Comparison of ENCODE assay signal across 28 cellular contexts in genomic region chr5:153905214-153905613, GRCh38.
DNase-seq lines count a peak whose midpoint lies in the region; ATAC-seq and TF ChIP-seq lines count a peak whose summit lies in the region.
"Had no signal": no experiment of that assay in that cellular context is flagged by ENCODE, and none has a peak within 500 bp of the region (broad histone marks: within the 10 kb centered on the region; RNA-seq: fewer than 3 reads in every experiment).

No MANE protein-coding gene starts in this region.

- H2BK15ac ChIP-seq in mesendoderm (replicated peaks; ENCODE audit: low read depth) = no peak overlapping the region

- no peaks in the 10 kb centered on the region for H3K9me3 ChIP-seq in breast epithelium
- no peaks in the 10 kb centered on the region for H3K9me3 ChIP-seq in MM.1S (replicated peaks; ENCODE audit: insufficient read depth, low read length)
- H3K9me3 ChIP-seq: MG63, ovary had no signal

- POLR2A ChIA-PET in MCF 10A (lab: Yijun Ruan, JAX) = no interaction called here

- H3K4me3 ChIP-seq in breast epithelium (no peak overlapping the region), astrocyte of the spinal cord (ENCODE audit: low read depth, low read length) (no peak overlapping the region), mesendoderm (ENCODE audit: low read length) (no peak overlapping the region), MM.1S (ENCODE audit: low read length) (no peak overlapping the region)
- H3K4me3 ChIP-seq: MG63, ovary, spleen had no signal

- no peak overlapping the region for H3K18ac ChIP-seq in mesendoderm (ENCODE audit: low read length)

- no peak overlapping the region for H3K9ac ChIP-seq in mesendoderm (ENCODE audit: low read length)
- no peak overlapping the region for H3K9ac ChIP-seq in MM.1S (ENCODE audit: low read length)

- DNase-seq in MCF 10A (ENCODE audit: unreplicated experiment) (no peak), breast epithelium (ENCODE audit: low spot score in 2 of 2) (no peak), astrocyte of the spinal cord (ENCODE audit: low read depth, low spot score) (no peak), mesendoderm (peak; percentile 45), NCI-H774 (lab: John Stamatoyannopoulos, UW) (no peak), MM.1S (no peak)
- DNase-seq in activated naive CD4-positive, alpha-beta T cell (lab: John Stamatoyannopoulos, UW) = no peak
- DNase-seq: ACHN; activated B cell treated with CpG ODN at 0.5 μM for 24 hours; activated CD4-positive, alpha-beta T cell treated with anti-CD3 and anti-CD28 coated beads, Interleukin-2, amount 50 U/mL, for 4 hours; activated CD8-positive, alpha-beta memory T cell treated with anti-CD3 and anti-CD28 coated beads, Interleukin-2, amount 50 U/mL, for 4 hours; aorta; C1 segment of cervical spinal cord; head of caudate nucleus; mammary epithelial cell; MG63; NCI-H2227 treated with DMSO at 0.1 percent for 48 hours; ovary; PC-3; Right ventricle myocardium superior; spleen; stimulated activated CD4-positive, alpha-beta T cell treated with anti-CD3 and anti-CD28 coated beads, Interleukin-4, amount 100 ng/mL, for 4 hours; stimulated activated naive CD4-positive, alpha-beta T cell; SW 1271 had no signal

- no peak overlapping the region for H3K4me3 Mint-ChIP-seq in MCF 10A (ENCODE audit: unreplicated experiment)
- H3K4me3 Mint-ChIP-seq: activated B cell treated with CpG ODN at 0.5 μM for 24 hours; activated T-helper 17 cell treated with anti-CD3 and anti-CD28 coated beads, Interleukin-2, amount 50 U/mL, for 72 hours; IgD-negative memory B cell had no signal

- H4K5ac ChIP-seq in mesendoderm (ENCODE audit: low read length) = no peak overlapping the region

- H2AFZ ChIP-seq in MM.1S (ENCODE audit: low read length) = no peak overlapping the region

- no peak overlapping the region for H3K27ac ChIP-seq in breast epithelium
- no peak overlapping the region for H3K27ac ChIP-seq in mesendoderm (ENCODE audit: low read depth, low read length)
- H3K27ac ChIP-seq in MM.1S (ENCODE audit: low read length) = no peak overlapping the region
- H3K27ac ChIP-seq: ovary, spleen had no signal

- intact Hi-C loops in MCF 10A (cut with micrococcal nuclease) (no loop called here), breast epithelium (cut with DNase I; ENCODE audit: low total_unique reads) (no loop called here)

- H3K56ac ChIP-seq in mesendoderm (ENCODE audit: low read length) = no peak overlapping the region

- no peaks in the 10 kb centered on the region for H3F3A ChIP-seq in MM.1S (ENCODE audit: insufficient read depth, low read length)

- TF ChIP-seq POLR2A in breast epithelium (IDR thresholded peaks at IDR 0.05) = no peak

- no peaks in the 10 kb centered on the region for H4K20me1 ChIP-seq in MM.1S (ENCODE audit: insufficient read depth, low read length)

- H2BK120ac ChIP-seq in mesendoderm (ENCODE audit: low read depth, low read length) = no peak overlapping the region

- no peak overlapping the region for H4K8ac ChIP-seq in mesendoderm (ENCODE audit: low read depth, low read length)

- H3K9me3 Mint-ChIP-seq in MCF 10A (ENCODE audit: unreplicated experiment) = no peaks in the 10 kb centered on the region
- H3K9me3 Mint-ChIP-seq: activated B cell treated with CpG ODN at 0.5 μM for 24 hours; activated naive CD4-positive, alpha-beta T cell treated with anti-CD3 and anti-CD28 coated beads, Interleukin-2, amount 50 U/mL, for 72 hours had no signal

- no peak overlapping the region for H3K23ac ChIP-seq in mesendoderm (ENCODE audit: low read length)

- H3K79me2 ChIP-seq in mesendoderm (ENCODE audit: control insufficient read depth, insufficient read depth, low read length) (no peaks in the 10 kb centered on the region), MM.1S (ENCODE audit: low read length) (no peaks in the 10 kb centered on the region)

- H3K27ac Mint-ChIP-seq in MCF 10A (ENCODE audit: low read depth, unreplicated experiment) = no peak overlapping the region
- H3K27ac Mint-ChIP-seq: activated B cell treated with CpG ODN at 0.5 μM for 24 hours; activated naive CD4-positive, alpha-beta T cell treated with anti-CD3 and anti-CD28 coated beads, Interleukin-2, amount 50 U/mL, for 72 hours; activated T-helper 17 cell treated with anti-CD3 and anti-CD28 coated beads, Interleukin-2, amount 50 U/mL, for 72 hours; IgD-negative memory B cell had no signal

- no peaks in the 10 kb centered on the region for H3K79me1 ChIP-seq in mesendoderm (ENCODE audit: low read length)

- peaks cover 23% of the 10 kb centered on the region for H3K4me1 Mint-ChIP-seq in MCF 10A (ENCODE audit: insufficient read depth, unreplicated experiment)
- H3K4me1 Mint-ChIP-seq: activated B cell treated with CpG ODN at 0.5 μM for 24 hours; activated T-helper 17 cell treated with anti-CD3 and anti-CD28 coated beads, Interleukin-2, amount 50 U/mL, for 72 hours; IgD-negative memory B cell had no signal

- no peaks in the 10 kb centered on the region for H3K4me1 ChIP-seq in breast epithelium
- no peaks in the 10 kb centered on the region for H3K4me1 ChIP-seq in mesendoderm (ENCODE audit: control insufficient read depth, low read depth, low read length)
- no peaks in the 10 kb centered on the region for H3K4me1 ChIP-seq in MM.1S (ENCODE audit: low read length)
- H3K4me1 ChIP-seq: spleen had no signal

- no peak overlapping the region for H2BK5ac ChIP-seq in mesendoderm (ENCODE audit: low read length)

- in situ Hi-C loops in astrocyte of the spinal cord (cut with HindIII; ENCODE audit: low sequenced_read_pairs) = no loop called here

- no peaks in the 10 kb centered on the region for H3K27me3 ChIP-seq in breast epithelium
- no peaks in the 10 kb centered on the region for H3K27me3 ChIP-seq in mesendoderm (ENCODE audit: insufficient read depth, low read length, poor library complexity)
- H3K27me3 ChIP-seq in MM.1S (replicated peaks; ENCODE audit: insufficient read depth, low read length) = no peaks in the 10 kb centered on the region
- H3K27me3 ChIP-seq: MG63, ovary, spleen had no signal

- H3K27me3 Mint-ChIP-seq in MCF 10A (ENCODE audit: insufficient read depth, unreplicated experiment) = no peaks in the 10 kb centered on the region

- no peak for ATAC-seq in GM18873 (IDR thresholded peaks at IDR 0.05; ENCODE audit: low FRiP score, unreplicated experiment)
- ATAC-seq: activated naive CD4-positive, alpha-beta T cell treated with anti-CD3 and anti-CD28 coated beads, Interleukin-2, amount 50 U/mL, for 72 hours; activated T-helper 17 cell treated with anti-CD3 and anti-CD28 coated beads, Interleukin-2, amount 50 U/mL, for 72 hours; PC-3 had no signal

- no peak overlapping the region for H2AK5ac ChIP-seq in mesendoderm (ENCODE audit: low read length)

- no peaks in the 10 kb centered on the region for H3K9me2 ChIP-seq in MM.1S (replicated peaks; ENCODE audit: insufficient read depth, low read length)

- no peaks in the 10 kb centered on the region for H3K36me3 Mint-ChIP-seq in MCF 10A (ENCODE audit: insufficient read depth, unreplicated experiment)
- H3K36me3 Mint-ChIP-seq: activated naive CD4-positive, alpha-beta T cell treated with anti-CD3 and anti-CD28 coated beads, Interleukin-2, amount 50 U/mL, for 72 hours; IgD-negative memory B cell had no signal

- H3K4me2 ChIP-seq in mesendoderm (ENCODE audit: low read length) = no peak overlapping the region
- H3K4me2 ChIP-seq in MM.1S (ENCODE audit: low read depth, low read length) = no peak overlapping the region

- H3K36me3 ChIP-seq in breast epithelium (no peaks in the 10 kb centered on the region), mesendoderm (ENCODE audit: control insufficient read depth, insufficient read depth, low read length) (no peaks in the 10 kb centered on the region), MM.1S (replicated peaks; ENCODE audit: insufficient read depth, low read length) (no peaks in the 10 kb centered on the region)
- H3K36me3 ChIP-seq: MG63, ovary, spleen had no signal

- no peak overlapping the region for H3K4ac ChIP-seq in mesendoderm (ENCODE audit: low read depth, low read length)

- no TSS peak for BruUV-seq in MCF 10A (replicated peaks; lab: Mats Ljungman, UMichigan)

- TF ChIP-seq CTCF in MCF 10A (IDR thresholded peaks at IDR 0.05; ENCODE audit: unreplicated experiment) (peak; percentile 6), breast epithelium (IDR thresholded peaks at IDR 0.05) (no peak), astrocyte of the spinal cord (IDR thresholded peaks at IDR 0.05; ENCODE audit: low read depth, low read length) (peak; percentile 19), MM.1S (IDR thresholded peaks at IDR 0.05; ENCODE audit: low read length) (no peak)

- no CpG with 5 or more reads among the region's 1 CpG for WGBS in mesendoderm (ENCODE audit: extremely low coverage, insufficient coverage, low lambda C conversion rate)

- CTCF ChIA-PET in MCF 10A (lab: Yijun Ruan, JAX) = interaction anchor here (0.7 to 1.3 kb wide), 7 partner anchors 61 to 1372 kb away, joined by 3 to 5 read pairs (median 4); no protein-coding TSS in a partner anchor

Comparison
In these comparisons a context has a peak if more than half of its experiments do, and no peak if none do; other contexts are left out.
1. CTCF ChIP-seq: peak in MCF 10A (single experiment) and astrocyte of the spinal cord (single experiment); none in breast epithelium (0 of 3) and MM.1S (single experiment).